Comparison of ENCODE assay signal across 9 cellular contexts in the genomic region with DNA sequence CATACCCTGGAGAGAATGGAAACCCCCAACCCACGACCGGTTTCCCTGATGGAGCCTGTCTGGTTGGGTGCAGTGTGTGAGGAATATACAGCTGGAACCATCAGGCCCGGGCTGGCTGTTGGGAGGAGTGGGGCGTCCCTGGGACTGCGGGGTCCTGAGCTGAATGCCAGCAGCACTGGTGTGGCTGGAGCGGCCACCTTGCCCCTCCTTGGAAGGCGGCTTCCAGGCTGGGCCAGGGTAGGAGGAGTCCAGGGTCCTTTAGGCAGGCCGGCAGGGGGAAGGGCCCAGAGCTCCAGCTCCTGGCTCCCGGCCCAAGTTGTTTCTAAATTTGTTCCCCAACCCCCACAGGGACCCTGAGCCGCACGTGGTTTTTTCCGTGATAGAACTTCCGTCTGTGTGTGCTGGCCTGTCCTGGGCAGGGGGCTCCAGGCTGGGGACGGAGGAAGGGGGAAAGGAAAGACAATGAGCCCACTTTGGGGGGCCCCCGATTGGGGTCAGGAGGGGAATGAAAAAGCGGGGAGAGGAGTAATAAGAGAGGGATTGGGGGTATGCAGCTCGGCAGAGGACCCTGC. TPM values are rescaled to one million over a fixed set of nuclear protein-coding genes. Genes with fewer than 3 reads are reported as not detected.
A peak's percentile ranks its signal among the peaks of the same experiment; 100 is the strongest.
DNase-seq lines count a peak whose midpoint lies in the region; ATAC-seq and TF ChIP-seq lines count a peak whose summit lies in the region.
"Had no signal": no experiment of that assay in that cellular context is flagged by ENCODE, and none has a peak within 500 bp of the region (broad histone marks: within the 10 kb centered on the region; RNA-seq: fewer than 3 reads in every experiment).

No MANE protein-coding gene starts in this region.

- peaks cover 3% of the 10 kb centered on the region for H3K27me3 ChIP-seq in CD8-positive, alpha-beta T cell (ENCODE audit: insufficient read depth, low read length)

- intact Hi-C loops in CD8-positive, alpha-beta T cell (cut with DNase I, micrococcal nuclease) = no loop called here

- H3K27ac ChIP-seq in CD8-positive, alpha-beta T cell (ENCODE audit: low read depth, low read length) = no peak overlapping the region

- H3K9me3 ChIP-seq in CD8-positive, alpha-beta T cell (ENCODE audit: low read length) = no peaks in the 10 kb centered on the region

- DNase-seq in CD8-positive, alpha-beta T cell = no peak
- peak; percentile 37 for DNase-seq in LHCN-M2 (ENCODE audit: low read depth)
- peak; percentile 68 for DNase-seq in astrocyte of the hippocampus (ENCODE audit: low read depth, low spot score)
- DNase-seq in iPS-NIHi7 (ENCODE audit: extremely low spot score) = peak; percentile 76
- DNase-seq in stimulated activated CD4-positive, alpha-beta T cell treated with anti-CD3 and anti-CD28 coated beads, Interleukin-12 subunit alpha, Interleukin-12 subunit beta, amount 100 ng/mL, for 4 hours = no peak
- no peak for DNase-seq in T1000 (lab: John Stamatoyannopoulos, UW)

- no peaks in the 10 kb centered on the region for H3K9me3 Mint-ChIP-seq in CD8-positive, alpha-beta T cell
- no peaks in the 10 kb centered on the region for H3K9me3 Mint-ChIP-seq in stimulated activated memory B cell treated with anti-CD40 and anti-IgM and Interleukin-4, amounts not matched to agents 10 μg/mL and 1 μg/mL and 100 μg/mL, for 72 hours

- POLR2A ChIA-PET in CD8-positive, alpha-beta T cell (lab: Charles Lee) = interaction anchor here (1.6 kb wide), 1 partner anchor 36 kb away, joined by 5 read pairs; a partner anchor contains a TSS

- peaks cover 7% of the 10 kb centered on the region for H3K36me3 Mint-ChIP-seq in CD8-positive, alpha-beta T cell
- peaks cover 10% of the 10 kb centered on the region for H3K36me3 Mint-ChIP-seq in stimulated activated memory B cell treated with anti-CD40 and anti-IgM and Interleukin-4, amounts not matched to agents 10 μg/mL and 1 μg/mL and 100 μg/mL, for 72 hours

- H3K4me3 Mint-ChIP-seq in CD8-positive, alpha-beta T cell = peak overlapping the region; percentile 22
- H3K4me3 Mint-ChIP-seq in stimulated activated memory B cell treated with anti-CD40 and anti-IgM and Interleukin-4, amounts not matched to agents 10 μg/mL and 1 μg/mL and 100 μg/mL, for 72 hours = peak overlapping the region; percentile 94

- no peak overlapping the region for H3K4me3 ChIP-seq in CD8-positive, alpha-beta T cell (ENCODE audit: low read depth, low read length)

- no peak for TF ChIP-seq CTCF in CD8-positive, alpha-beta T cell (IDR thresholded peaks at IDR 0.05)

- CTCF ChIA-PET in CD8-positive, alpha-beta T cell (lab: Charles Lee) = interaction anchor here (1.5 kb wide), 1 partner anchor 10 kb away, joined by 4 read pairs; no protein-coding TSS in a partner anchor

- ATAC-seq in CD8-positive, alpha-beta T cell = no peak
- ATAC-seq in stimulated activated memory B cell treated with anti-CD40 and anti-IgM and Interleukin-4, amounts not matched to agents 10 μg/mL and 1 μg/mL and 100 μg/mL, for 72 hours = peak; percentile 1
- no peak for ATAC-seq in HG02852 (IDR thresholded peaks at IDR 0.05; ENCODE audit: unreplicated experiment)

- peaks cover 4% of the 10 kb centered on the region for H3K36me3 ChIP-seq in CD8-positive, alpha-beta T cell (ENCODE audit: insufficient read depth, low read length)

- no peak overlapping the region for H3K27ac Mint-ChIP-seq in CD8-positive, alpha-beta T cell
- H3K27ac Mint-ChIP-seq in stimulated activated memory B cell treated with anti-CD40 and anti-IgM and Interleukin-4, amounts not matched to agents 10 μg/mL and 1 μg/mL and 100 μg/mL, for 72 hours = peak overlapping the region; percentile 96

- peaks cover 9% of the 10 kb centered on the region for H3K27me3 Mint-ChIP-seq in CD8-positive, alpha-beta T cell (ENCODE audit: low read depth)
- H3K27me3 Mint-ChIP-seq in stimulated activated memory B cell treated with anti-CD40 and anti-IgM and Interleukin-4, amounts not matched to agents 10 μg/mL and 1 μg/mL and 100 μg/mL, for 72 hours = no peaks in the 10 kb centered on the region

- H3K4me1 ChIP-seq in CD8-positive, alpha-beta T cell (ENCODE audit: insufficient read depth, low read length) = peaks cover 27% of the 10 kb centered on the region

- H3K4me1 Mint-ChIP-seq in CD8-positive, alpha-beta T cell (ENCODE audit: low read depth) = peaks cover 6% of the 10 kb centered on the region
- peaks cover 38% of the 10 kb centered on the region for H3K4me1 Mint-ChIP-seq in stimulated activated memory B cell treated with anti-CD40 and anti-IgM and Interleukin-4, amounts not matched to agents 10 μg/mL and 1 μg/mL and 100 μg/mL, for 72 hours

RNA-seq across cellular contexts. Expression of a gene that starts 0.7 kb away (rescaled TPM):
- total RNA-seq in CD8-positive, alpha-beta T cell = under 1 TPM; 0.22 to 0.42 TPM
- total RNA-seq in LHCN-M2 (2014; rRNA removed) = 2.6 and 2.8 TPM in 2 replicates
- 2.3 TPM for polyA plus RNA-seq in LHCN-M2 (2012)

RNA-seq across cellular contexts. Expression of a gene that starts 21.7 kb away (rescaled TPM):
- 10 to 100 TPM; 17.1 to 17.6 TPM for total RNA-seq in CD8-positive, alpha-beta T cell
- total RNA-seq in LHCN-M2 (2014; rRNA removed) = 60.7 and 61.8 TPM in 2 replicates
- 60.5 TPM for polyA plus RNA-seq in LHCN-M2 (2012)

RNA-seq across cellular contexts. Expression of a gene that starts 25.2 kb away (rescaled TPM):
- total RNA-seq in CD8-positive, alpha-beta T cell = 1 to 10 TPM in 1 of 2 experiments, under 1 TPM in 1; 1.00 to 1.5 TPM
- 0.06 TPM in 1 of 2 replicates, not detected in the other for total RNA-seq in LHCN-M2 (2014; rRNA removed)
- 0.06 TPM for polyA plus RNA-seq in LHCN-M2 (2012)

RNA-seq across cellular contexts. Expression of a gene that starts 25.8 kb away (rescaled TPM):
- total RNA-seq in CD8-positive, alpha-beta T cell = under 1 TPM in 1 of 2 experiments, not detected in 1; 0.30 TPM
- total RNA-seq in LHCN-M2 (2014; rRNA removed) = not detected in 2 replicates
- polyA plus RNA-seq in LHCN-M2 (2012) = not detected
- total RNA-seq: pulmonary artery endothelial cell had no signal

RNA-seq across cellular contexts. Expression of a gene that starts 35.8 kb away (rescaled TPM):
- 100 to 1,000 TPM; 114 to 120 TPM for total RNA-seq in CD8-positive, alpha-beta T cell
- 517 and 586 TPM in 2 replicates for total RNA-seq in LHCN-M2 (2014; rRNA removed)
- 818 TPM for polyA plus RNA-seq in LHCN-M2 (2012)

Comparison
In these comparisons a context has a peak if more than half of its experiments do, and no peak if none do; other contexts are left out.
1. DNase-seq: peak in LHCN-M2 (single experiment), astrocyte of the hippocampus (single experiment) and iPS-NIHi7 (single experiment); none in CD8-positive, alpha-beta T cell (0 of 7), stimulated activated CD4-positive, alpha-beta T cell treated with anti-CD3 and anti-CD28 coated beads, Interleukin-12 subunit alpha, Interleukin-12 subunit beta, amount 100 ng/mL, for 4 hours (single experiment) and T1000 (single experiment).